1 cellular context compared by ENCODE assay signal in the genomic region with DNA sequence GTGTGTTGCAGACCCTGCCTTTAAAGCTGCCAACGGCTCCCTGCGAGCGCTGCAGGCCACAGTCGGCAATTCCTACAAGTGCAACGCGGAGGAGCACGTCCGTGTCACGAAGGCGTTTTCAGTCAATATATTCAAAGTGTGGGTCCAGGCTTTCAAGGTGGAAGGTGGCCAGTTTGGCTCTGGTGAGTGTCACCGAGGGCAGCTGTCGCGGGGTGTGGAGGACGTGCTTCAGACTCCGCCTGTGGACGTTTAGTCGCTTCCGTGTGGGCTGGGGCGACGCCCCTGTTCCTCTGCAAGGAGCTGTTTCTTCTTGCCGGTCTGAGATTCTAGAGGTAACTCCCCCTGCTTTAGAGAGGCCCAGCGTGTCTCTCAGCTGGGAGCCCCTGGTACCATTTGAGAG.
TF ChIP-seq lines count a peak whose summit lies in the region.

No MANE protein-coding gene starts in this region.

TF ChIP-seq in WTC11, 78 proteins besides CTCF, POLR2A, EP300 and RAD21 (continued from another document):
- TF ChIP-seq ATF1 (CRISPR knock-in tag; IDR thresholded peaks at IDR 0.05) (no peak), FOXP4 (CRISPR knock-in tag; IDR thresholded peaks at IDR 0.05) (no peak)
